In the genomic region with DNA sequence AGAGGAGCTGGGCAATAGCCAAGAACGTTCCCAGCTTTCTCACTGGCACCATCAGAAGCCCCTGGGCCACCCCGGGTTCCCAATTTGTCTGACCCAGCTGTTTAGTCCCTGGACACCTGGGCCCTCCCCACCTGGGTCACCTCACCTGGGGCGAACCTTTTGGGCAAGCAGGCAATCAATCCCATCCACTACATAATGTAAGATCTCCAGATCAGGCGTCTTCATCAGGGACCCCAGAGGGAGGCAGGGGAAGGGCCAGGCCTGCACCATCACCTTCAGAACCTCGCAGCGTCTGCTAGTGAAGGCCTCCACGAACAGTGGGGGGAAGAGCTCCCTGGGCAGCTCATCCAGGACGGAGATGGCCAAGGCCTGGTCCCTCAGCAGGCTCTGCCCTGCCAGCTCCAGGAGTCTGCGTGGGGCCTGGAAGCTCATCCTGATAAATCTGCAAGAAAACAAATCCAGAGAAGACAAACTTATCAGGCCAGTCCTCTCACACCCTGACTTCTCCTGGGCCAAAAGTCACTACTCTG, we compare ENCODE assay signal across 10 cellular contexts. TPM values are rescaled to one million over a fixed set of nuclear protein-coding genes. Genes with fewer than 3 reads are reported as not detected.
A peak's percentile ranks its signal among the peaks of the same experiment; 100 is the strongest.
DNase-seq lines count a peak whose midpoint lies in the region; ATAC-seq and TF ChIP-seq lines count a peak whose summit lies in the region.
"Not testable (repeated sequence)": the region's sequence is repeated elsewhere in the genome, so short reads cannot be mapped to it uniquely, and the experiment has no call there.
"Had no signal": no experiment of that assay in that cellular context is flagged by ENCODE, and none has a peak within 500 bp of the region (broad histone marks: within the 10 kb centered on the region; RNA-seq: fewer than 3 reads in every experiment).

TSS of gene PRAMEF18 (minus strand) at position 480 of the 530 bp plus-strand sequence. CDS start at position 432, 48 bp downstream.

- H3K27me3 ChIP-seq in right cardiac atrium (ENCODE audit: control insufficient read depth, insufficient read depth); lung (ENCODE audit: control insufficient read depth, insufficient read depth); aorta (ENCODE audit: control insufficient read depth in 1 of 2, insufficient read depth in 2 of 2, low read length in 1 of 2): not testable (repeated sequence)

- H3K36me3 Mint-ChIP-seq in chondrocyte (ENCODE audit: low read depth); progenitor cell of endocrine pancreas (ENCODE audit: insufficient read depth): not testable (repeated sequence)

- not testable (repeated sequence) for H3K9me3 ChIP-seq in right cardiac atrium (ENCODE audit: control insufficient read depth, low read length); lung (ENCODE audit: control insufficient read depth in 2 of 2, insufficient read depth in 1 of 2, low read length in 1 of 2); aorta (ENCODE audit: control insufficient read depth, low read length)

- intact Hi-C loops in right cardiac atrium (cut with DNase I); aorta (cut with DNase I): not testable (repeated sequence)

- not testable (repeated sequence) for TF ChIP-seq CTCF in chondrocyte (IDR thresholded peaks at IDR 0.05); lung (IDR thresholded peaks at IDR 0.05; ENCODE audit: control extremely low read depth, extremely low read depth); progenitor cell of endocrine pancreas (IDR thresholded peaks at IDR 0.05; ENCODE audit: unreplicated experiment)

- ATAC-seq in right cardiac atrium, result peak; percentile 35 to 52
- not testable (repeated sequence) for ATAC-seq in lung (ENCODE audit: insufficient read depth, low FRiP score)
- ATAC-seq in stimulated activated naive CD8-positive, alpha-beta T cell treated with anti-CD3 and anti-CD28 coated beads, Interleukin-15, amount 100 ng/mL, for 72 hours, result peak; percentile 40
- ATAC-seq in aorta (ENCODE audit: low FRiP score), result peak; percentile 36

- not testable (repeated sequence) for H3K27ac ChIP-seq in right cardiac atrium (ENCODE audit: low read length); lung (ENCODE audit: low read depth in 1 of 2, low read length in 1 of 2); aorta (ENCODE audit: low read depth in 1 of 2, low read length in 2 of 2)

- not testable (repeated sequence) for H3K27me3 Mint-ChIP-seq in chondrocyte (ENCODE audit: low read depth); progenitor cell of endocrine pancreas; stimulated activated naive CD8-positive, alpha-beta T cell treated with anti-CD3 and anti-CD28 coated beads, Interleukin-15, amount 100 ng/mL, for 72 hours

- not testable (repeated sequence) for H3K27ac Mint-ChIP-seq in chondrocyte (ENCODE audit: unreplicated experiment); progenitor cell of endocrine pancreas
- H3K27ac Mint-ChIP-seq in stimulated activated naive CD8-positive, alpha-beta T cell treated with anti-CD3 and anti-CD28 coated beads, Interleukin-15, amount 100 ng/mL, for 72 hours, result peak within 1 kb of the TSS in 1 of 2 donors; percentile 61

- H3K9me3 Mint-ChIP-seq in chondrocyte (ENCODE audit: low read depth) (peaks cover 20% of the 10 kb centered on the region), progenitor cell of endocrine pancreas (ENCODE audit: low read depth) (peaks cover 36% of the 10 kb centered on the region)
- not testable (repeated sequence) for H3K9me3 Mint-ChIP-seq in stimulated activated naive CD8-positive, alpha-beta T cell treated with anti-CD3 and anti-CD28 coated beads, Interleukin-15, amount 100 ng/mL, for 72 hours

- not testable (repeated sequence) for H3K4me1 Mint-ChIP-seq in chondrocyte (ENCODE audit: low read depth); progenitor cell of endocrine pancreas (ENCODE audit: low read depth); stimulated activated naive CD8-positive, alpha-beta T cell treated with anti-CD3 and anti-CD28 coated beads, Interleukin-15, amount 100 ng/mL, for 72 hours

- peak; percentile 49 for DNase-seq in activated CD8-positive, alpha-beta memory T cell treated with anti-CD3 and anti-CD28 coated beads for 24 hours
- DNase-seq in chondrocyte (ENCODE audit: low spot score), result peak; percentile 73
- peak in 1 of 3 donors; percentile 40 for DNase-seq in right cardiac atrium
- peak; percentile 15 for DNase-seq in lung (ENCODE audit: low spot score)
- DNase-seq in progenitor cell of endocrine pancreas (ENCODE audit: low spot score, unreplicated experiment), result peak; percentile 3
- DNase-seq in stimulated activated naive CD8-positive, alpha-beta T cell treated with anti-CD3 and anti-CD28 coated beads, Interleukin-15, amount 100 ng/mL, for 72 hours; aorta: not testable (repeated sequence)

- H3K36me3 ChIP-seq in lung (ENCODE audit: control insufficient read depth in 2 of 2, insufficient read depth in 2 of 2, low read length in 2 of 2); aorta (ENCODE audit: control insufficient read depth in 1 of 2, insufficient read depth in 2 of 2, low read length in 1 of 2): not testable (repeated sequence)

- not testable (repeated sequence) for H3K4me1 ChIP-seq in right cardiac atrium (ENCODE audit: control insufficient read depth, insufficient read depth, low read length); lung (ENCODE audit: control insufficient read depth in 2 of 2, insufficient read depth in 2 of 2, low read length in 2 of 2); aorta (ENCODE audit: control insufficient read depth in 1 of 2, insufficient read depth in 2 of 2, low read length in 2 of 2)

- 72% methylated on average over 9 of the region's 9 CpGs for whole genome bisulfite sequencing in right cardiac atrium
- 75 to 81% methylated on average over 9 of the region's 9 CpGs for WGBS in lung, 2 donors
- WGBS in aorta, 2 donors, result 70 to 73% methylated on average over 9 of the region's 9 CpGs

- H3K4me3 Mint-ChIP-seq in chondrocyte (ENCODE audit: unreplicated experiment); progenitor cell of endocrine pancreas (ENCODE audit: low read depth); stimulated activated naive CD8-positive, alpha-beta T cell treated with anti-CD3 and anti-CD28 coated beads, Interleukin-15, amount 100 ng/mL, for 72 hours: not testable (repeated sequence)

- H3K4me3 ChIP-seq in right cardiac atrium (ENCODE audit: low read length); lung; aorta (ENCODE audit: low read length in 2 of 2): not testable (repeated sequence)

RNA-seq across cellular contexts. Expression of gene PRAMEF18, which starts in this region (rescaled TPM):
- total RNA-seq in chondrocyte, result not detected in 3 replicates
- total RNA-seq in right cardiac atrium, result not detected
- not detected for polyA plus RNA-seq in right cardiac atrium
- total RNA-seq in lung, result not detected
- polyA plus RNA-seq in lung, result not detected
- not detected in 2 replicates for total RNA-seq in progenitor cell of endocrine pancreas
- not detected for total RNA-seq in aorta
- polyA plus RNA-seq in aorta, result not detected
- total RNA-seq: A172; CD4-positive, CD25-positive, alpha-beta regulatory T cell; H9 had no signal
- polyA plus RNA-seq: CD4-positive, CD25-positive, alpha-beta regulatory T cell had no signal

Comparison
In these comparisons a context has a peak if more than half of its experiments do, and no peak if none do; other contexts are left out.
1. Peak in DNase-seq in chondrocyte; RNA of the gene not detected or under 1 TPM.
2. Peak in ATAC-seq in right cardiac atrium; RNA of the gene not detected or under 1 TPM.
3. Peak in DNase-seq in lung; RNA of the gene not detected or under 1 TPM.
4. Peak in DNase-seq in progenitor cell of endocrine pancreas; RNA of the gene not detected or under 1 TPM.
5. Peak in ATAC-seq in aorta; RNA of the gene not detected or under 1 TPM.